ENCODE assay signal across 2 cellular contexts in the genomic region with DNA sequence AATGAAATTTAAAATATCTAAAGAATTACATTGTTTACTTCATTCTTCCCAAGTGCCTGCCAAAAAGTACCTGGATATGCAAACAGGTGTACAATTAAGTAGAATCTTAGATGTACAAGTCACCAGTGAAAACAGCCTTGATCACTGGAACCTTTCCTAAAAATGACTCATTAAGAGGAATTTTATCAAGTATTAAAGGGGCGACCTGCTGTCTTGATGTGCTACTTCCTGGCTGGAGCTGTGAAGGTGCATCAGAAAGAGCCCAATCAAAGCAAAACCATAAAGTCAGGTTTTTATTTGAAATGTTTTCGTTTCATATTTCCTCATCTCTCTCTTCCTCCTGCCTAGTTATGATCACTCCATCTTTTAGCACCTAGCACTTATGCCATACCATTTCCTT.
TF ChIP-seq lines count a peak whose summit lies in the region.

No MANE protein-coding gene starts in this region.

TF ChIP-seq in HCT116, 20 proteins besides CTCF, POLR2A, EP300 and RAD21:
- TF ChIP-seq POLR2AphosphoS5 (IDR thresholded peaks at IDR 0.05; ENCODE audit: low read depth, low read length) (no peak), TCF7L2 (IDR thresholded peaks at IDR 0.05; ENCODE audit: borderline replicate concordance, extremely low read depth, insufficient read depth, insufficient read length) (peak; percentile 53)

TF ChIP-seq in endothelial cell of umbilical vein, 7 proteins besides CTCF, POLR2A, EP300 and RAD21:
- no peak for TF ChIP-seq EZH2 (IDR thresholded peaks at IDR 0.05; ENCODE audit: borderline replicate concordance, low read depth, low read length, severe bottlenecking)
- TF ChIP-seq FOS (IDR thresholded peaks at IDR 0.05; ENCODE audit: borderline replicate concordance, insufficient read depth, low read length): peak; percentile 34
